33 cellular contexts compared by ENCODE assay signal in genomic region chr6:72844614-72845013, GRCh38.
"Had no signal": no experiment of that assay in that cellular context is flagged by ENCODE, and none has a peak within 500 bp of the region (broad histone marks: within the 10 kb centered on the region; RNA-seq: fewer than 3 reads in every experiment).

No MANE protein-coding gene starts in this region.

- DNase-seq: Karpas-422, Kasumi-1, MG63, MM.1S, MV-4-11, NCI-H1048, NCI-H1092, NCI-H1092 treated with DMSO at 0.1 percent for 48 hours, NCI-H1105, NCI-H1105 treated with DMSO at 0.1 percent for 48 hours, NCI-H1417, NCI-H1417 treated with DMSO at 0.1 percent for 48 hours, NCI-H1436, NCI-H1436 treated with DMSO at 0.1 percent for 48 hours, NCI-H146, NCI-H1694, NCI-H1694 treated with DMSO at 0.1 percent for 48 hours, NCI-H187, NCI-H187 treated with DMSO at 0.1 percent for 48 hours, NCI-H1930, NCI-H2029, NCI-H2029 treated with DMSO at 0.1 percent for 48 hours, NCI-H2081, NCI-H2081 treated with DMSO at 0.1 percent for 48 hours, NCI-H2107, NCI-H2171, NCI-H2171 treated with DMSO at 0.1 percent for 48 hours, NCI-H2227 treated with DMSO at 0.1 percent for 48 hours, NCI-H226, NCI-H345, NCI-H446, NCI-H446 treated with DMSO at 0.1 percent for 48 hours, NCI-H510A had no signal
